14 cellular contexts compared by ENCODE assay signal in genomic region chr4:154004859-154005520, GRCh38.
A peak's percentile ranks its signal among the peaks of the same experiment; 100 is the strongest.
DNase-seq lines count a peak whose midpoint lies in the region; ATAC-seq, FAIRE-seq and TF ChIP-seq lines count a peak whose summit lies in the region.
"Had no signal": no experiment of that assay in that cellular context is flagged by ENCODE, and none has a peak within 500 bp of the region (broad histone marks: within the 10 kb centered on the region; RNA-seq: fewer than 3 reads in every experiment).

No MANE protein-coding gene starts in this region.

- H3K36me3 ChIP-seq in esophagus squamous epithelium (no peaks in the 10 kb centered on the region), neuronal stem cell (replicated peaks in 1 of 2; ENCODE audit: control insufficient read depth in 2 of 2, insufficient read depth in 2 of 2, low read length in 2 of 2) (no peaks in the 10 kb centered on the region), vagina (no peaks in the 10 kb centered on the region), HepG2 (replicated peaks in 1 of 2; ENCODE audit: control insufficient read depth in 1 of 2, insufficient read depth in 2 of 2, low read length in 2 of 2) (no peaks in the 10 kb centered on the region)

- CTCF ChIA-PET in RWPE1 (lab: Yijun Ruan, JAX): no interaction called here
- CTCF ChIA-PET in HepG2 (lab: Yijun Ruan, JAX; ENCODE audit: low intra/inter-chr PET ratio, low total read pairs): no interaction called here

- TF ChIP-seq CTCF in RWPE1 (conservative IDR thresholded peaks at IDR 0.05; ENCODE audit: low read depth) (no peak), esophagus squamous epithelium (IDR thresholded peaks at IDR 0.05) (no peak), vagina (IDR thresholded peaks at IDR 0.05) (no peak), HepG2 (CRISPR knock-in tag; IDR thresholded peaks at IDR 0.05) (no peak)

- TF ChIP-seq EP300 in HepG2 (IDR thresholded peaks at IDR 0.05; ENCODE audit: low read depth in 2 of 2, low read length in 2 of 2): no peak
- TF ChIP-seq EP300 in HepG2 (CRISPR knock-in tag; IDR thresholded peaks at IDR 0.05; ENCODE audit: borderline replicate concordance): no peak

- peak overlapping the region; percentile 40; the same call in 1 of the 2 replicates for H3K27ac ChIP-seq in RWPE1
- peak overlapping the region; percentile 44 to 80 (median 64) for H3K27ac ChIP-seq in esophagus squamous epithelium
- H3K27ac ChIP-seq in neuronal stem cell (replicated peaks; ENCODE audit: low read length): no peak overlapping the region
- H3K27ac ChIP-seq in vagina: peak overlapping the region; percentile 59
- H3K27ac ChIP-seq in HepG2 (ENCODE audit: extremely low read length, insufficient read depth, low read length): no peak overlapping the region

- 61 to 68% methylated on average over 6 of the region's 8 CpGs for WGBS in esophagus squamous epithelium, 2 donors
- no CpG with 5 or more reads among the region's 8 CpGs for WGBS in neuronal stem cell (ENCODE audit: extremely low coverage in 2 of 2, insufficient read length in 2 of 2, insufficient replicate concordance in 1 of 2), 2 donors
- 2% methylated on average over 6 of the region's 8 CpGs for WGBS in HepG2 (ENCODE audit: low lambda C conversion rate)

- no peak overlapping the region for H4K8ac ChIP-seq in neuronal stem cell (ENCODE audit: low read depth, low read length)

- H2BK120ac ChIP-seq in neuronal stem cell (ENCODE audit: low read depth, low read length): no peak overlapping the region

- no peaks in the 10 kb centered on the region for H3K9me3 ChIP-seq in esophagus squamous epithelium
- peaks cover 0 to 2% of the 10 kb centered on the region in 2 donors for H3K9me3 ChIP-seq in neuronal stem cell (replicated peaks in 1 of 2; ENCODE audit: control insufficient read depth in 2 of 2, insufficient read depth in 1 of 2, low read depth in 1 of 2, low read length in 2 of 2)
- H3K9me3 ChIP-seq in vagina: no peaks in the 10 kb centered on the region
- no peaks in the 10 kb centered on the region for H3K9me3 ChIP-seq in HepG2 (ENCODE audit: low read length)

- H3K27me3 ChIP-seq in esophagus squamous epithelium (no peaks in the 10 kb centered on the region), neuronal stem cell (ENCODE audit: control insufficient read depth in 3 of 3, insufficient read depth in 3 of 3, low read depth in 1 of 3, low read length in 3 of 3) (no peaks in the 10 kb centered on the region), vagina (no peaks in the 10 kb centered on the region), HepG2 (ENCODE audit: control insufficient read depth in 1 of 2, insufficient read depth in 2 of 2, low read length in 2 of 2) (0 out of 5 replicates have a peak, but pooled peaks cover 0 to 2% of the 10 kb centered on the region in 2 experiments)

- no peak overlapping the region for H4K91ac ChIP-seq in neuronal stem cell (ENCODE audit: low read depth, low read length, poor library complexity)

- H2BK5ac ChIP-seq in neuronal stem cell (ENCODE audit: low read length): no peak overlapping the region

- TF ChIP-seq POLR2A in esophagus squamous epithelium (IDR thresholded peaks at IDR 0.05) (no peak), vagina (IDR thresholded peaks at IDR 0.05) (no peak), HepG2 (IDR thresholded peaks at IDR 0.05; ENCODE audit: insufficient read depth in 1 of 2, low read depth in 2 of 2, low read length in 2 of 2) (no peak)

- no peak overlapping the region for H3K18ac ChIP-seq in neuronal stem cell (ENCODE audit: low read length)

- peaks cover 0 to 14% (median 0%) of the 10 kb centered on the region in 3 donors for H3K4me1 ChIP-seq in esophagus squamous epithelium
- no peaks in the 10 kb centered on the region for H3K4me1 ChIP-seq in neuronal stem cell (ENCODE audit: control insufficient read depth in 2 of 2, insufficient read depth in 1 of 2, low read depth in 1 of 2, low read length in 2 of 2)
- H3K4me1 ChIP-seq in vagina: no peaks in the 10 kb centered on the region
- no peaks in the 10 kb centered on the region for H3K4me1 ChIP-seq in HepG2 (ENCODE audit: insufficient read depth, low read length)

- no peak overlapping the region for H2AFZ ChIP-seq in neuronal stem cell (ENCODE audit: low read length)
- H2AFZ ChIP-seq in HepG2 (ENCODE audit: low read length): no peak overlapping the region

- H3K4me2 ChIP-seq in neuronal stem cell (ENCODE audit: insufficient read depth, low read length, poor library complexity, severe bottlenecking): no peak overlapping the region
- no peak overlapping the region for H3K4me2 ChIP-seq in HepG2 (ENCODE audit: low read depth, low read length)

- H2BK15ac ChIP-seq in neuronal stem cell (ENCODE audit: low read length): no peak overlapping the region

- no peak overlapping the region for H3K23ac ChIP-seq in neuronal stem cell (ENCODE audit: low read depth, low read length, poor library complexity)

- no peak overlapping the region for H3K4me3 ChIP-seq in esophagus squamous epithelium
- H3K4me3 ChIP-seq in neuronal stem cell (ENCODE audit: low read length in 2 of 2): no peak overlapping the region
- H3K4me3 ChIP-seq in vagina: no peak overlapping the region
- no peak overlapping the region for H3K4me3 ChIP-seq in HepG2 (replicated peaks in 1 of 3; ENCODE audit: insufficient read depth in 1 of 3, low read depth in 2 of 3, low read length in 3 of 3)

- H2AK5ac ChIP-seq in neuronal stem cell (ENCODE audit: low read depth, low read length): peak overlapping the region; percentile 23

- no peak for TF ChIP-seq RAD21 in HepG2 (CRISPR knock-in tag; IDR thresholded peaks at IDR 0.05)

- no peak overlapping the region for H2BK12ac ChIP-seq in neuronal stem cell (ENCODE audit: low read length)

- in situ Hi-C loops in HepG2 (cut with HindIII; ENCODE audit: extremely low pct_ligation_motif_present, low pct_unique_long_range_greater_than_20kb): no loop called here

- POLR2A ChIA-PET in RWPE1 (lab: Yijun Ruan, JAX; ENCODE audit: low non-redundant PET): no interaction called here
- POLR2A ChIA-PET in HepG2 (lab: Yijun Ruan, JAX): no interaction called here

- H3K14ac ChIP-seq in neuronal stem cell (ENCODE audit: low read length): no peak overlapping the region

- BruUV-seq in HepG2 (replicated peaks; lab: Mats Ljungman, UMichigan): no TSS peak

- H3K79me2 ChIP-seq in HepG2 (ENCODE audit: insufficient read depth, low read length): no peaks in the 10 kb centered on the region

- FAIRE-seq in HepG2 (lab: Jason Lieb, UNC): no peak
- FAIRE-seq: kidney had no signal

- intact Hi-C loops in esophagus squamous epithelium (cut with DNase I): no loop called here
- intact Hi-C loops in vagina (cut with DNase I): no loop called here
- intact Hi-C loops in HepG2 (cut with micrococcal nuclease; ENCODE audit: unreplicated experiment): no loop called here

- H3K4ac ChIP-seq in neuronal stem cell (ENCODE audit: low read length): no peak overlapping the region

- H4K20me1 ChIP-seq in HepG2 (ENCODE audit: insufficient read depth, low read length): no peaks in the 10 kb centered on the region

- H3K79me1 ChIP-seq in neuronal stem cell (ENCODE audit: low read depth, low read length): no peaks in the 10 kb centered on the region

- H3K9ac ChIP-seq in neuronal stem cell (ENCODE audit: low read depth, low read length, poor library complexity) (no peak overlapping the region), HepG2 (ENCODE audit: insufficient read depth, low read depth, low read length) (no peak overlapping the region)

- peak; percentile 19 for DNase-seq in RWPE1 (ENCODE audit: low spot score)
- DNase-seq in esophagus squamous epithelium (lab: John Stamatoyannopoulos, UW): no peak
- no peak for DNase-seq in neuronal stem cell (ENCODE audit: low spot score)
- no peak for DNase-seq in vagina (ENCODE audit: extremely low spot score in 2 of 2)
- DNase-seq in germinal center (ENCODE audit: low spot score): no peak
- DNase-seq in HepG2 (ENCODE audit: low spot score): no peak
- no peak for DNase-seq in cerebellar nuclear complex (lab: John Stamatoyannopoulos, UW)
- DNase-seq: activated B cell treated with CpG ODN at 0.5 μM for 24 hours; activated effector memory CD4-positive, alpha-beta T cell treated with Interleukin-2 at 50 U/mL for 16 hours; DMS79; effector memory CD4-positive, alpha-beta T cell; kidney; NCI-H2029; PC-3 had no signal

- ATAC-seq in HepG2: no peak
- ATAC-seq: PC-3 had no signal

TF ChIP-seq in HepG2, 621 proteins besides CTCF, POLR2A, EP300 and RAD21:
- no peak for TF ChIP-seq TRIM22 (IDR thresholded peaks at IDR 0.05)

Comparison
In these comparisons a context has a peak if more than half of its experiments do, and no peak if none do; other contexts are left out.
1. H3K27ac ChIP-seq: peak in RWPE1 (single experiment), esophagus squamous epithelium (4 of 4) and vagina (single experiment); none in neuronal stem cell (single experiment) and HepG2 (single experiment).